ENCODE assay signal across 8 cellular contexts in the genomic region with DNA sequence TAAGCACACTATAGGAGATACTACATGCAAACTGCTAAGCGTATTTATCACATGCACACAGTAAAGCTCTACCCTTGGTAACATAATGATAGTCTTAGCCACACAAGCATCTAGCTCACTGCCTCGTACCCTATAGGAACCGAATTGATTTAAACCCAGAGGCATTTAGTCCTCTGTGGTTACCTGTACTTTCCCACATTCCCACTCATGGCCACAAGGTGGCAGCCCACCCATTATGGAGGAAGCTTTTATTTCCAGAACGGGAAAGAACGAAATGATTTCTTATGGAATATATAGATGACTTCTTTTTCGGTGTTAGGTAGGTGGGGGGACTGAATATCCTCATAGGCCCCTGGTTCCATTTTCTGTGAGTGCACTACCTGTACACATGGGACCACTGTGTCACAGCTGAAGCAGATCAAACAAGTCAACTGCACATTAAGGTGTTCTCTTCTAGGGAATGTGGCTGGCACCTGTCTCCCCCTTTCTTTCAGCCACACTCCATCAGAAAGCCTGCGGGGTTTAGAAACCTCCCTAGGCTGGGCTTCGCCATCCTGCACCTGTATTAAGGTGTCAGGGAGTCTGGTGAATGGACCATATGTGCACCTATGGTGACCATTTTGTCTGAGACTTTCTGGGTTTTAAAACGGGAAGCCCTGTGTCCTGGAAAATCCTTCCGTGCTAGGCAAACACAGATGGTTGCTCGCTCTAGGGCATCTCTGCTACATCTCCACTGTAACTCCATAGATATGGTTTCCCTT.
DNase-seq lines count a peak whose midpoint lies in the region; ATAC-seq and TF ChIP-seq lines count a peak whose summit lies in the region.

No MANE protein-coding gene starts in this region.

- POLR2A ChIA-PET in MCF 10A (lab: Yijun Ruan, JAX) = interaction anchor here (1.0 to 1.3 kb wide), 4 partner anchors 8 to 596 kb away, joined by 3 to 5 read pairs (median 4); partner anchors contain the start of gene SPDL1

- peak; percentile 53 for DNase-seq in DMS114 treated with DMSO at 0.1 percent for 48 hours (lab: John Stamatoyannopoulos, UW; ENCODE audit: unreplicated experiment)
- DNase-seq in NAMALWA (ENCODE audit: low spot score) = peak; percentile 66
- peak; percentile 45 for DNase-seq in T-helper 2 cell treated with Interferon-gamma antibody and Interleukin-4, amounts not matched to agents 5 μg/mL and 100 μg/mL, for 36 hours (ENCODE audit: low spot score)
- peak; percentile 87 for DNase-seq in MCF 10A (ENCODE audit: unreplicated experiment)
- peak; percentile 59 for DNase-seq in iris pigment epithelial cell (ENCODE audit: low read depth)
- peak; percentile 6 to 50 (median 33) for DNase-seq in stimulated activated CD4-positive, alpha-beta T cell treated with anti-CD3 and anti-CD28 coated beads, Interleukin-1b, Interleukin-23, amount 100 ng/mL, for 24 hours (ENCODE audit: low read depth in 4 of 4, low spot score in 1 of 4)

- no peak overlapping the region for H3K4me3 Mint-ChIP-seq in T-helper 2 cell treated with Interferon-gamma antibody and Interleukin-4, amounts not matched to agents 5 μg/mL and 100 μg/mL, for 36 hours
- no peak overlapping the region for H3K4me3 Mint-ChIP-seq in MCF 10A (ENCODE audit: unreplicated experiment)

- peak; percentile 65 for ATAC-seq in GM21619 (IDR thresholded peaks at IDR 0.05; ENCODE audit: unreplicated experiment)
- no peak for ATAC-seq in GM18502 (IDR thresholded peaks at IDR 0.05; ENCODE audit: poor library complexity, unreplicated experiment)

- no peak overlapping the region for H3K27ac Mint-ChIP-seq in T-helper 2 cell treated with Interferon-gamma antibody and Interleukin-4, amounts not matched to agents 5 μg/mL and 100 μg/mL, for 36 hours
- H3K27ac Mint-ChIP-seq in MCF 10A (ENCODE audit: low read depth, unreplicated experiment) = no peak overlapping the region

- intact Hi-C loops in MCF 10A (cut with micrococcal nuclease) = loop anchor here (1.0 to 2.0 kb wide), 6 partner anchors 281 to 719 kb away; no protein-coding TSS in a partner anchor

- no TSS peak for BruUV-seq in MCF 10A (replicated peaks; lab: Mats Ljungman, UMichigan)

- TF ChIP-seq CTCF in MCF 10A (IDR thresholded peaks at IDR 0.05; ENCODE audit: unreplicated experiment) = peak; percentile 93

- H3K9me3 Mint-ChIP-seq in T-helper 2 cell treated with Interferon-gamma antibody and Interleukin-4, amounts not matched to agents 5 μg/mL and 100 μg/mL, for 36 hours = no peaks in the 10 kb centered on the region
- no peaks in the 10 kb centered on the region for H3K9me3 Mint-ChIP-seq in MCF 10A (ENCODE audit: unreplicated experiment)

- H3K36me3 Mint-ChIP-seq in T-helper 2 cell treated with Interferon-gamma antibody and Interleukin-4, amounts not matched to agents 5 μg/mL and 100 μg/mL, for 36 hours (ENCODE audit: low read depth) = no peaks in the 10 kb centered on the region
- H3K36me3 Mint-ChIP-seq in MCF 10A (ENCODE audit: insufficient read depth, unreplicated experiment) = no peaks in the 10 kb centered on the region

- peaks cover 3% of the 10 kb centered on the region for H3K27me3 Mint-ChIP-seq in T-helper 2 cell treated with Interferon-gamma antibody and Interleukin-4, amounts not matched to agents 5 μg/mL and 100 μg/mL, for 36 hours (ENCODE audit: low read depth)
- peaks cover 22% of the 10 kb centered on the region for H3K27me3 Mint-ChIP-seq in MCF 10A (ENCODE audit: insufficient read depth, unreplicated experiment)

- CTCF ChIA-PET in MCF 10A (lab: Yijun Ruan, JAX) = interaction anchor here (0.5 to 8.3 kb wide), 108 partner anchors 9 to 1883 kb away, joined by 3 to 135 read pairs (median 4); partner anchors contain the start of genes INSYN2B, SLIT3 and SPDL1

- no peaks in the 10 kb centered on the region for H3K4me1 Mint-ChIP-seq in T-helper 2 cell treated with Interferon-gamma antibody and Interleukin-4, amounts not matched to agents 5 μg/mL and 100 μg/mL, for 36 hours (ENCODE audit: low read depth)
- no peaks in the 10 kb centered on the region for H3K4me1 Mint-ChIP-seq in MCF 10A (ENCODE audit: insufficient read depth, unreplicated experiment)

Comparison
In these comparisons a context has a peak if more than half of its experiments do, and no peak if none do; other contexts are left out.
1. DNase-seq: peak in every context shown above with its lines; median percentile 87 in MCF 10A; 66 in NAMALWA; 59 in iris pigment epithelial cell; 53 in DMS114 treated with DMSO at 0.1 percent for 48 hours; 45 in T-helper 2 cell treated with Interferon-gamma antibody and Interleukin-4, amounts not matched to agents 5 μg/mL and 100 μg/mL, for 36 hours; 33 in stimulated activated CD4-positive, alpha-beta T cell treated with anti-CD3 and anti-CD28 coated beads, Interleukin-1b, Interleukin-23, amount 100 ng/mL, for 24 hours.